In genomic region chr1:228275435-228276342, GRCh38 we compare ENCODE assay signal across 8 cellular contexts.
DNase-seq lines count a peak whose midpoint lies in the region; ATAC-seq and TF ChIP-seq lines count a peak whose summit lies in the region.

No MANE protein-coding gene starts in this region.

- H3K27me3 Mint-ChIP-seq in activated naive CD8-positive, alpha-beta T cell treated with anti-CD3 and anti-CD28 coated beads for 36 hours, result no peaks in the 10 kb centered on the region

- no peak overlapping the region for H3K27ac ChIP-seq in HL-60 (replicated peaks)

- peak overlapping the region; percentile 74 for H3K4me3 Mint-ChIP-seq in activated naive CD8-positive, alpha-beta T cell treated with anti-CD3 and anti-CD28 coated beads for 36 hours

- H3K4me1 Mint-ChIP-seq in activated naive CD8-positive, alpha-beta T cell treated with anti-CD3 and anti-CD28 coated beads for 36 hours, result peaks cover 6% of the 10 kb centered on the region

- H3K27ac Mint-ChIP-seq in activated naive CD8-positive, alpha-beta T cell treated with anti-CD3 and anti-CD28 coated beads for 36 hours, result no peak overlapping the region

- ATAC-seq in GM18511 (IDR thresholded peaks at IDR 0.05; ENCODE audit: unreplicated experiment) (peak; percentile 83), Right ventricle myocardium inferior (peak; percentile 91), GM18858 (IDR thresholded peaks at IDR 0.05; ENCODE audit: unreplicated experiment) (no peak)

- intact Hi-C loops in Right ventricle myocardium inferior (cut with DNase I), result no loop called here

- peak; percentile 60 to 67 for DNase-seq in HL-60 (ENCODE audit: low read depth in 1 of 2, low spot score in 1 of 2)
- peak; percentile 88 for DNase-seq in SK-N-DZ (ENCODE audit: low spot score)
- peak; percentile 84 for DNase-seq in activated naive CD8-positive, alpha-beta T cell treated with anti-CD3 and anti-CD28 coated beads for 36 hours
- DNase-seq in Right ventricle myocardium inferior (ENCODE audit: missing footprints), result peak; percentile 92
- DNase-seq in occipital lobe (lab: John Stamatoyannopoulos, UW), result peak; percentile 58
- DNase-seq in stromal cell of bone marrow (ENCODE audit: low read depth), result peak; percentile 58

- H3K9me3 Mint-ChIP-seq in activated naive CD8-positive, alpha-beta T cell treated with anti-CD3 and anti-CD28 coated beads for 36 hours, result no peaks in the 10 kb centered on the region

- TF ChIP-seq CTCF in HL-60 (IDR thresholded peaks at IDR 0.05; ENCODE audit: insufficient read depth, low read length), result no peak

- peak overlapping the region; percentile 42 for H3K4me3 ChIP-seq in HL-60 (replicated peaks; ENCODE audit: insufficient read depth, low read length)

- no peaks in the 10 kb centered on the region for H3K36me3 Mint-ChIP-seq in activated naive CD8-positive, alpha-beta T cell treated with anti-CD3 and anti-CD28 coated beads for 36 hours

- H3K27me3 ChIP-seq in HL-60 (ENCODE audit: insufficient read depth, poor library complexity, severe bottlenecking), result peaks cover 21% of the 10 kb centered on the region
